In the genomic region with DNA sequence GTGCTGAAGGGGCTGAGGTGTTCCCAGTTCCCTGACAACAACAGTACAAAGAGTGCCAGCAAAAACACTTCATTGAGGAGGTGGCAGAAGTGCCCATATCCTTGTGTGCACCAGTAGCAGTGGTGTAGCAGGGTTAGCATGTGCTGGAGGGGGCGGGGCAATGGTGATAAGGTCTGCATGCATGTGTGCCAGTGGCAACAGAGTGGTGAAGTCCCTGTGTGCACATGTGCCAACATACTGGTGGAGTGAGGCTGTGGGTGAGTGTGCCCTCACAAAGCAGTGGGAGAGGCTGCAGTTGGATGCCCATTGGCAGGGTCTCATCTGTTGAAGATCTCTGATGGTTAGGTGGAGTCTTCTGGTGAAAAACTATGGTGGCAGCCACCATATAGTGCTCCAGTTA, we compare ENCODE assay signal across 34 cellular contexts.
"Had no signal": no experiment of that assay in that cellular context is flagged by ENCODE, and none has a peak within 500 bp of the region (broad histone marks: within the 10 kb centered on the region; RNA-seq: fewer than 3 reads in every experiment).

No MANE protein-coding gene starts in this region.

- H3K4me3 ChIP-seq: MG63 had no signal

- DNase-seq: Karpas-422, Kasumi-1, MG63, MM.1S, MV-4-11, NCI-H1048, NCI-H1092, NCI-H1092 treated with DMSO at 0.1 percent for 48 hours, NCI-H1105, NCI-H1105 treated with DMSO at 0.1 percent for 48 hours, NCI-H1417, NCI-H1417 treated with DMSO at 0.1 percent for 48 hours, NCI-H1436, NCI-H1436 treated with DMSO at 0.1 percent for 48 hours, NCI-H146, NCI-H1694, NCI-H1694 treated with DMSO at 0.1 percent for 48 hours, NCI-H187, NCI-H187 treated with DMSO at 0.1 percent for 48 hours, NCI-H1930, NCI-H2029, NCI-H2029 treated with DMSO at 0.1 percent for 48 hours, NCI-H2081, NCI-H2081 treated with DMSO at 0.1 percent for 48 hours, NCI-H2107, NCI-H2171, NCI-H2171 treated with DMSO at 0.1 percent for 48 hours, NCI-H2227 treated with DMSO at 0.1 percent for 48 hours, NCI-H226, NCI-H345, NCI-H446, NCI-H446 treated with DMSO at 0.1 percent for 48 hours, NCI-H510A, NCI-H510A treated with DMSO at 0.1 percent for 48 hours had no signal
